Comparison of ENCODE assay signal across 1 cellular context in the genomic region with DNA sequence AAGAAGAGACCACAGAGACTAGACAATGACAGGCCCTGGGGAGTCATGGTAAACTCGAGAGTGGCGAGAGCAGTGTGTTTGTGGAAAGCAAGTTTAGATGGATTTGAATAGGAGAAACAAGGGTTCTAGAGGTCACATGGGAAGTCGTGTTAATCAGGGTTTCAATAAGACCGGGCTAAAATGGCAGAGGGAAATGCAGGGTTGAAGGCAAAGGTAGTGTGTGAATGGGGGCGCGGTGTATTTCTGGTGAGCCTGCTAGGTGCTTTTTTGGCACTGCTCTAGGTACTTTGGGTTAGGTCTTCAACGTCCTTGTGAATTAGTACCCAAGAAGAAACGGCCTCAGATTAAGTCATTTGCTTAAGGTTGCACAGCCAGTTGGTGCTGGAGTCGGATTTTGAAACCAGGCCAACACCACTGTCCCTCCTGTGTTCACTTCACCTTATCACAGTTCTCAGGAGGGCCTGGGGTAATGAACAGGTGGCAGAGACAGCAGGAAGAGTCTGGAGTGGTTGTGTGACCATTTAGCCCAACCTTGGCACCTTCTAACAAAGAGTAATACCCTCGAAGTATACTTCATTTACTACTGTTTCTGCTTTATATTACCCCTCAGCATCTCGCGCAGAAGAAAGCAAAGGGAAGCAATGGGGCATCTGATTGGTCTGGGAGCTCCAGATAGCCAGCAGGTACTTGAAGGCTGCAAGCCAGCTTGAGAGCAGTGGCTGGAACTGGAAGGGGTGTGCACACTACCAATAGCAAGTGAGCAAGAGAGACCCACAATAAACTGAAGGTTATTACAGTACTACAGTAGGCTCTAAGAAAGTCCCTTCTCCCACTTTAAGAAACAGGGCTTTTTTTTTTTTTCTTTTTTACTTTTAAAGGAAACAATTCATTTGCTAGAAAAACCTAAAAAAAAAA.
TF ChIP-seq lines count a peak whose summit lies in the region.

No MANE protein-coding gene starts in this region.

TF ChIP-seq in GM12878, 131 proteins besides CTCF, POLR2A, EP300 and RAD21 (continued from another document):
- peak; percentile 20 for TF ChIP-seq BCL3 (IDR thresholded peaks at IDR 0.05; ENCODE audit: borderline replicate concordance, insufficient read depth, low read depth, low read length, poor library complexity, severe bottlenecking)
- TF ChIP-seq ATF3 (IDR thresholded peaks at IDR 0.05; ENCODE audit: borderline replicate concordance, extremely low read depth, low read depth, low read length) = no peak
- TF ChIP-seq IRF4 (IDR thresholded peaks at IDR 0.05; ENCODE audit: low read depth, low read length) = no peak
TF ChIP-seq in GM12878: peak in this region for 1.
